Comparison of ENCODE assay signal across 15 cellular contexts in genomic region chr11:109121173-109121938, GRCh38.
DNase-seq lines count a peak whose midpoint lies in the region; ATAC-seq and TF ChIP-seq lines count a peak whose summit lies in the region.
"Had no signal": no experiment of that assay in that cellular context is flagged by ENCODE, and none has a peak within 500 bp of the region (broad histone marks: within the 10 kb centered on the region; RNA-seq: fewer than 3 reads in every experiment).

No MANE protein-coding gene starts in this region.

- H3K36me3 ChIP-seq in WERI-Rb-1 (no peaks in the 10 kb centered on the region), neural progenitor cell (no peaks in the 10 kb centered on the region), uterus (no peaks in the 10 kb centered on the region)

- H4K20me1 ChIP-seq in neural progenitor cell (ENCODE audit: low read depth), result no peaks in the 10 kb centered on the region

- H3K36me3 Mint-ChIP-seq in neural progenitor cell, result no peaks in the 10 kb centered on the region
- H3K36me3 Mint-ChIP-seq: CD14-positive monocyte; CD8-positive, alpha-beta T cell; IgD-negative memory B cell had no signal

- DNase-seq in Right ventricle myocardium inferior (ENCODE audit: missing footprints) (peak; percentile 21), left cardiac atrium (no peak), NCI-H345 (lab: John Stamatoyannopoulos, UW) (peak; percentile 28), WERI-Rb-1 (no peak), neural progenitor cell (ENCODE audit: low spot score) (no peak), uterus (no peak)
- DNase-seq in stimulated activated CD4-positive, alpha-beta T cell treated with anti-CD3 and anti-CD28 coated beads, Interleukin-4, amount 100 ng/mL, for 24 hours, result no peak
- DNase-seq: CD8-positive, alpha-beta T cell; COR-L47; DMS153; GM23248; H9 had no signal

- intact Hi-C loops in Right ventricle myocardium inferior (cut with DNase I), result loop anchor here (5.0 kb wide), 2 partner anchors 49 to 149 kb away; no protein-coding TSS in a partner anchor
- intact Hi-C loops in left cardiac atrium (cut with DNase I), result no loop called here
- intact Hi-C loops in uterus (cut with DNase I; ENCODE audit: low total_unique reads), result no loop called here

- peaks cover 13% of the 10 kb centered on the region for H3K4me1 ChIP-seq in neural progenitor cell
- H3K4me1 ChIP-seq in uterus, result no peaks in the 10 kb centered on the region
- H3K4me1 ChIP-seq: A549 had no signal

- peaks cover 35% of the 10 kb centered on the region for H3K4me1 Mint-ChIP-seq in neural progenitor cell
- H3K4me1 Mint-ChIP-seq: CD14-positive monocyte, IgD-negative memory B cell had no signal

- H3K9ac ChIP-seq in neural progenitor cell, result no peak overlapping the region
- H3K9ac ChIP-seq: GM23248 had no signal

- H3K9me3 ChIP-seq in WERI-Rb-1 (ENCODE audit: severe bottlenecking), result no peaks in the 10 kb centered on the region
- no peaks in the 10 kb centered on the region for H3K9me3 ChIP-seq in neural progenitor cell (ENCODE audit: low read depth)
- H3K9me3 ChIP-seq in uterus, result no peaks in the 10 kb centered on the region
- H3K9me3 ChIP-seq: A549 had no signal

- no peak overlapping the region for H2AFZ ChIP-seq in neural progenitor cell (replicated peaks)
- H2AFZ ChIP-seq: GM23248 had no signal

- peak overlapping the region; percentile 78 for H3K27ac ChIP-seq in WERI-Rb-1
- no peak overlapping the region for H3K27ac ChIP-seq in neural progenitor cell
- H3K27ac ChIP-seq in uterus, result no peak overlapping the region
- H3K27ac ChIP-seq: A549, GM23248 had no signal

- H3K9me3 Mint-ChIP-seq in neural progenitor cell, result peaks cover 6% of the 10 kb centered on the region
- H3K9me3 Mint-ChIP-seq: CD8-positive, alpha-beta T cell; H9; IgD-negative memory B cell had no signal

- no peaks in the 10 kb centered on the region for H3K27me3 ChIP-seq in WERI-Rb-1 (ENCODE audit: insufficient read depth, low read depth, severe bottlenecking)
- H3K27me3 ChIP-seq in neural progenitor cell, result no peaks in the 10 kb centered on the region
- H3K27me3 ChIP-seq in uterus, result no peaks in the 10 kb centered on the region

- H3K27ac Mint-ChIP-seq in neural progenitor cell, result no peak overlapping the region
- H3K27ac Mint-ChIP-seq: CD8-positive, alpha-beta T cell; IgD-negative memory B cell had no signal

- H3K4me3 ChIP-seq in WERI-Rb-1 (ENCODE audit: low read depth, low read length) (no peak overlapping the region), neural progenitor cell (no peak overlapping the region), uterus (no peak overlapping the region)
- H3K4me3 ChIP-seq: A549, GM23248 had no signal

- TF ChIP-seq CTCF in WERI-Rb-1 (IDR thresholded peaks at IDR 0.05; ENCODE audit: low read depth, low read length) (no peak), neural progenitor cell (IDR thresholded peaks at IDR 0.05) (no peak), uterus (IDR thresholded peaks at IDR 0.05) (no peak)

- no peak for TF ChIP-seq POLR2A in uterus (IDR thresholded peaks at IDR 0.05)

- no peaks in the 10 kb centered on the region for H3K79me2 ChIP-seq in neural progenitor cell (ENCODE audit: low read depth)

- H3K27me3 Mint-ChIP-seq in neural progenitor cell (ENCODE audit: insufficient read depth, low read depth), result peaks cover 2% of the 10 kb centered on the region
- H3K27me3 Mint-ChIP-seq: IgD-negative memory B cell had no signal

- H3K4me3 Mint-ChIP-seq in neural progenitor cell, result no peak overlapping the region
- H3K4me3 Mint-ChIP-seq: CD14-positive monocyte; CD8-positive, alpha-beta T cell; H9; IgD-negative memory B cell had no signal

- peak overlapping the region; percentile 10 for H3K4me2 ChIP-seq in neural progenitor cell
- H3K4me2 ChIP-seq: A549 had no signal

- ATAC-seq in Right ventricle myocardium inferior, result no peak
- ATAC-seq in left cardiac atrium, result no peak
- ATAC-seq: A549; CD8-positive, alpha-beta T cell had no signal

- no peaks in the 10 kb centered on the region for H3F3A ChIP-seq in neural progenitor cell (ENCODE audit: low read depth)

Comparison
In these comparisons a context has a peak if more than half of its experiments do, and no peak if none do; other contexts are left out.
1. DNase-seq: peak in Right ventricle myocardium inferior (single experiment) and NCI-H345 (single experiment); none in left cardiac atrium (single experiment), WERI-Rb-1 (single experiment), neural progenitor cell (single experiment), stimulated activated CD4-positive, alpha-beta T cell treated with anti-CD3 and anti-CD28 coated beads, Interleukin-4, amount 100 ng/mL, for 24 hours (single experiment) and uterus (0 of 2).